Comparison of ENCODE assay signal across 21 cellular contexts in genomic region chr5:83864652-83865051, GRCh38.
A peak's percentile ranks its signal among the peaks of the same experiment; 100 is the strongest.
DNase-seq lines count a peak whose midpoint lies in the region; ATAC-seq and TF ChIP-seq lines count a peak whose summit lies in the region.
"Had no signal": no experiment of that assay in that cellular context is flagged by ENCODE, and none has a peak within 500 bp of the region (broad histone marks: within the 10 kb centered on the region; RNA-seq: fewer than 3 reads in every experiment).

No MANE protein-coding gene starts in this region.

- intact Hi-C loops in right lobe of liver (cut with DNase I) = no loop called here

- TF ChIP-seq CTCF in right lobe of liver (IDR thresholded peaks at IDR 0.05) (no peak), glutamatergic neuron (IDR thresholded peaks at IDR 0.05; ENCODE audit: partially characterized antibody, unreplicated experiment) (no peak)

- TF ChIP-seq POLR2A in right lobe of liver (IDR thresholded peaks at IDR 0.05) = no peak

- no peaks in the 10 kb centered on the region for H3K4me1 ChIP-seq in right lobe of liver

- H3K9me3 ChIP-seq in right lobe of liver = no peaks in the 10 kb centered on the region
- H3K9me3 ChIP-seq: BLaER1 treated with 17β-estradiol and CSF1 and Interleukin-3, amounts not matched to agents 10 nM and 100 nM had no signal

- DNase-seq in NCI-H82 (lab: John Stamatoyannopoulos, UW) = peak; percentile 27
- DNase-seq in NCI-H82 treated with DMSO at 0.1 percent for 48 hours (lab: John Stamatoyannopoulos, UW; ENCODE audit: unreplicated experiment) = no peak
- DNase-seq in fibroblast of peridontal ligament (ENCODE audit: extremely low read depth) = peak; percentile 25
- DNase-seq in right lobe of liver = no peak
- no peak for DNase-seq in glutamatergic neuron
- DNase-seq: EL; GOT3; NCI-H146; NCI-H2081 treated with DMSO at 0.1 percent for 48 hours; NCI-H524 treated with DMSO at 0.1 percent for 48 hours; NK-92 treated with Interleukin-12 subunit alpha and Interleukin-12 subunit beta, amount 100 ng/mL, for 24 hours; OCI-M1; RPMI8226; SW 1271 had no signal

- no peak overlapping the region for H3K4me3 ChIP-seq in right lobe of liver
- H3K4me3 ChIP-seq: BLaER1 treated with 17β-estradiol and CSF1 and Interleukin-3, amounts not matched to agents 10 nM and 100 nM; K562 had no signal

- H3K9me3 Mint-ChIP-seq in glutamatergic neuron (ENCODE audit: unreplicated experiment) = no peaks in the 10 kb centered on the region
- H3K9me3 Mint-ChIP-seq: T-helper 2 cell treated with Interferon-gamma antibody and Interleukin-4, amounts not matched to agents 5 μg/mL and 100 μg/mL, for 36 hours had no signal

- H3K4me3 Mint-ChIP-seq in glutamatergic neuron (ENCODE audit: unreplicated experiment) = no peak overlapping the region
- H3K4me3 Mint-ChIP-seq: T-helper 2 cell treated with Interferon-gamma antibody and Interleukin-4, amounts not matched to agents 5 μg/mL and 100 μg/mL, for 36 hours had no signal

- no peaks in the 10 kb centered on the region for H3K4me1 Mint-ChIP-seq in glutamatergic neuron (ENCODE audit: low read depth, unreplicated experiment)

- H3K27me3 Mint-ChIP-seq in glutamatergic neuron (ENCODE audit: unreplicated experiment) = no peaks in the 10 kb centered on the region

- 18% methylated on average over 1 of the region's 1 CpG for WGBS in right lobe of liver (ENCODE audit: insufficient coverage, low coverage, low lambda C conversion rate, missing lambda C conversion rate)

- H3K27ac ChIP-seq in right lobe of liver = no peak overlapping the region
- H3K27ac ChIP-seq: 22Rv1; BLaER1 treated with 17β-estradiol and CSF1 and Interleukin-3, amounts not matched to agents 10 nM and 100 nM had no signal

- no peak overlapping the region for H3K27ac Mint-ChIP-seq in glutamatergic neuron (ENCODE audit: unreplicated experiment)
- H3K27ac Mint-ChIP-seq: T-helper 2 cell treated with Interferon-gamma antibody and Interleukin-4, amounts not matched to agents 5 μg/mL and 100 μg/mL, for 36 hours had no signal

- no peaks in the 10 kb centered on the region for H3K36me3 Mint-ChIP-seq in glutamatergic neuron (ENCODE audit: unreplicated experiment)

- ATAC-seq in HG02642 (IDR thresholded peaks at IDR 0.05; ENCODE audit: poor library complexity, unreplicated experiment) (peak; percentile 52), HG03378 (IDR thresholded peaks at IDR 0.05; ENCODE audit: unreplicated experiment) (peak; percentile 72), right lobe of liver (no peak), GM21526 (IDR thresholded peaks at IDR 0.05; ENCODE audit: low FRiP score, unreplicated experiment) (no peak)
- ATAC-seq: K562 had no signal

- no peaks in the 10 kb centered on the region for H3K36me3 ChIP-seq in right lobe of liver
- H3K36me3 ChIP-seq: BLaER1 treated with 17β-estradiol and CSF1 and Interleukin-3, amounts not matched to agents 10 nM and 100 nM had no signal

- H3K27me3 ChIP-seq in right lobe of liver = no peaks in the 10 kb centered on the region
- H3K27me3 ChIP-seq: BLaER1 treated with 17β-estradiol and CSF1 and Interleukin-3, amounts not matched to agents 10 nM and 100 nM had no signal

Comparison
In these comparisons a context has a peak if more than half of its experiments do, and no peak if none do; other contexts are left out.
1. DNase-seq: peak in NCI-H82 (single experiment) and fibroblast of peridontal ligament (single experiment); none in NCI-H82 treated with DMSO at 0.1 percent for 48 hours (single experiment), right lobe of liver (0 of 3) and glutamatergic neuron (single experiment).
2. ATAC-seq: peak in HG02642 (single experiment) and HG03378 (single experiment); none in right lobe of liver (0 of 4) and GM21526 (single experiment).